ENCODE assay signal across 20 cellular contexts in the genomic region with DNA sequence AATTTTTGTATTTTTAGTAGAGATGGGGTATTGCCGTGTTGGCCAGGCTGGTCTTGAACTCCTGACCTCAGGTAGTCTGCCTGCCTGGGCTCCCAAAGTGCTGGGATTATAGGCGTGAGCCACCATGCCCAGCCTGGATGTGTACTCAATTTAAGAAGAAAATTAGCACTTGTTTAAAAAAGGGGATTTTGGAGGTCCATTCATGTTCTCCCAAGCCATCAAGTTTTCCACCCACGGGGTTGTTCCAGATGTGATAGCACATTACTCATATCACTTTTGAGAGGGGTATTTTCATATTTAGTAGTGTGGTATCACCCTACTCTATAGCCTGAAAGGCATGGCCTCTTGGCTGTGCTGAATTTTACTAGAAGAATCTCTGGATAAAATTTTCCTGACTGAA. TPM values are rescaled to one million over a fixed set of nuclear protein-coding genes. Genes with fewer than 3 reads are reported as not detected.
DNase-seq lines count a peak whose midpoint lies in the region.
"Had no signal": no experiment of that assay in that cellular context is flagged by ENCODE, and none has a peak within 500 bp of the region (broad histone marks: within the 10 kb centered on the region; RNA-seq: fewer than 3 reads in every experiment).

No MANE protein-coding gene starts in this region.

- peak; percentile 65 for DNase-seq in activated naive CD4-positive, alpha-beta T cell treated with anti-CD3 and anti-CD28 coated beads for 36 hours
- DNase-seq in activated naive CD4-positive, alpha-beta T cell (lab: John Stamatoyannopoulos, UW), result no peak
- DNase-seq in activated naive CD4-positive, alpha-beta T cell treated with anti-CD3 and anti-CD28 coated beads, Interleukin-2, amount 50 U/mL, for 16 hours, result peak; percentile 14
- peak; percentile 19 to 32 for DNase-seq in stimulated activated CD4-positive, alpha-beta T cell treated with anti-CD3 and anti-CD28 coated beads, Interleukin-2, amount 100 ng/mL, for 48 hours
- DNase-seq in caudate nucleus (lab: John Stamatoyannopoulos, UW) (no peak), nucleus accumbens (lab: John Stamatoyannopoulos, UW) (no peak)
- DNase-seq: CD8-positive, alpha-beta T cell; effector CD8-positive, alpha-beta T cell; Karpas-422; MV-4-11; NCI-H1694; NCI-H526 treated with DMSO at 0.1 percent for 48 hours; ovary had no signal

- no peak overlapping the region for H3K27ac ChIP-seq in caudate nucleus (ENCODE audit: low read depth, low read length)
- H3K27ac ChIP-seq: ovary had no signal

- peaks cover 2% of the 10 kb centered on the region for H3K9me3 Mint-ChIP-seq in activated naive CD4-positive, alpha-beta T cell treated with anti-CD3 and anti-CD28 coated beads for 36 hours
- no peaks in the 10 kb centered on the region for H3K9me3 Mint-ChIP-seq in stimulated activated naive CD8-positive, alpha-beta T cell treated with anti-CD3 and anti-CD28 coated beads, Interleukin-15, Interleukin-2, amounts not matched to agents 100 ng/mL and 50 ng/mL, for 24 hours
- H3K9me3 Mint-ChIP-seq: CD8-positive, alpha-beta T cell; natural killer cell treated with Interleukin-12 subunit alpha and Interleukin-12 subunit beta and Interleukin-15 and Interleukin-18, amount 100 ng/mL, for 72 hours had no signal

- CTCF ChIA-PET in activated naive CD4-positive, alpha-beta T cell treated with anti-CD3 and anti-CD28 coated beads for 36 hours (lab: Charles Lee), result interaction anchor here (0.9 kb wide), 1 partner anchor 152 kb away, joined by 3 read pairs; no protein-coding TSS in a partner anchor

- H3K27ac Mint-ChIP-seq in activated naive CD4-positive, alpha-beta T cell treated with anti-CD3 and anti-CD28 coated beads for 36 hours, result no peak overlapping the region
- peak overlapping the region; percentile 93 for H3K27ac Mint-ChIP-seq in stimulated activated naive CD8-positive, alpha-beta T cell treated with anti-CD3 and anti-CD28 coated beads, Interleukin-15, Interleukin-2, amounts not matched to agents 100 ng/mL and 50 ng/mL, for 24 hours
- H3K27ac Mint-ChIP-seq: CD8-positive, alpha-beta T cell; natural killer cell treated with Interleukin-12 subunit alpha and Interleukin-12 subunit beta and Interleukin-15 and Interleukin-18, amount 100 ng/mL, for 72 hours had no signal

- H3K36me3 Mint-ChIP-seq in activated naive CD4-positive, alpha-beta T cell treated with anti-CD3 and anti-CD28 coated beads for 36 hours (ENCODE audit: low read depth), result no peaks in the 10 kb centered on the region
- no peaks in the 10 kb centered on the region for H3K36me3 Mint-ChIP-seq in stimulated activated naive CD8-positive, alpha-beta T cell treated with anti-CD3 and anti-CD28 coated beads, Interleukin-15, Interleukin-2, amounts not matched to agents 100 ng/mL and 50 ng/mL, for 24 hours (ENCODE audit: low read depth)
- H3K36me3 Mint-ChIP-seq: CD8-positive, alpha-beta T cell; natural killer cell treated with Interleukin-12 subunit alpha and Interleukin-12 subunit beta and Interleukin-15 and Interleukin-18, amount 100 ng/mL, for 72 hours had no signal

- peaks cover 32% of the 10 kb centered on the region for H3K4me1 Mint-ChIP-seq in activated naive CD4-positive, alpha-beta T cell treated with anti-CD3 and anti-CD28 coated beads for 36 hours (ENCODE audit: low read depth)
- H3K4me1 Mint-ChIP-seq in stimulated activated naive CD8-positive, alpha-beta T cell treated with anti-CD3 and anti-CD28 coated beads, Interleukin-15, Interleukin-2, amounts not matched to agents 100 ng/mL and 50 ng/mL, for 24 hours (ENCODE audit: low read depth), result peaks cover 37% of the 10 kb centered on the region

- no peaks in the 10 kb centered on the region for H3K27me3 Mint-ChIP-seq in activated naive CD4-positive, alpha-beta T cell treated with anti-CD3 and anti-CD28 coated beads for 36 hours (ENCODE audit: low read depth)
- H3K27me3 Mint-ChIP-seq in stimulated activated naive CD8-positive, alpha-beta T cell treated with anti-CD3 and anti-CD28 coated beads, Interleukin-15, Interleukin-2, amounts not matched to agents 100 ng/mL and 50 ng/mL, for 24 hours, result no peaks in the 10 kb centered on the region

- H3K4me3 Mint-ChIP-seq in activated naive CD4-positive, alpha-beta T cell treated with anti-CD3 and anti-CD28 coated beads for 36 hours, result no peak overlapping the region
- peak overlapping the region; percentile 5 for H3K4me3 Mint-ChIP-seq in stimulated activated naive CD8-positive, alpha-beta T cell treated with anti-CD3 and anti-CD28 coated beads, Interleukin-15, Interleukin-2, amounts not matched to agents 100 ng/mL and 50 ng/mL, for 24 hours
- H3K4me3 Mint-ChIP-seq: CD8-positive, alpha-beta T cell; natural killer cell treated with Interleukin-12 subunit alpha and Interleukin-12 subunit beta and Interleukin-15 and Interleukin-18, amount 100 ng/mL, for 72 hours had no signal

- intact Hi-C loops in activated naive CD4-positive, alpha-beta T cell treated with anti-CD3 and anti-CD28 coated beads for 36 hours (cut with micrococcal nuclease), result loop anchor here (10.0 kb wide), 2 partner anchors 639 to 1449 kb away; no protein-coding TSS in a partner anchor

RNA-seq across cellular contexts. Expression of a gene that starts 10.5 kb away (rescaled TPM):
- total RNA-seq in activated naive CD4-positive, alpha-beta T cell treated with anti-CD3 and anti-CD28 coated beads for 36 hours, result not detected
- total RNA-seq: CD8-positive, alpha-beta T cell; frontal cortex; H1; natural killer cell treated with Interleukin-12 subunit alpha and Interleukin-12 subunit beta and Interleukin-15 and Interleukin-18, amount 100 ng/mL, for 72 hours; sciatic nerve; SK-MEL-5; T-helper 1 cell treated with Interleukin-12 subunit alpha and Interleukin-12 subunit beta and Interleukin-4 antibody, amounts not matched to agents 30 ng/mL and 1 ng/mL, for 36 hours had no signal

Comparison
In these comparisons a context has a peak if more than half of its experiments do, and no peak if none do; other contexts are left out.
1. DNase-seq: peak in activated naive CD4-positive, alpha-beta T cell treated with anti-CD3 and anti-CD28 coated beads for 36 hours (single experiment), activated naive CD4-positive, alpha-beta T cell treated with anti-CD3 and anti-CD28 coated beads, Interleukin-2, amount 50 U/mL, for 16 hours (single experiment) and stimulated activated CD4-positive, alpha-beta T cell treated with anti-CD3 and anti-CD28 coated beads, Interleukin-2, amount 100 ng/mL, for 48 hours (2 of 2); none in activated naive CD4-positive, alpha-beta T cell (0 of 4), caudate nucleus (0 of 61) and nucleus accumbens (0 of 56).